Comparison of ENCODE assay signal across 16 cellular contexts in genomic region chr9:106334081-106334480, GRCh38.
DNase-seq lines count a peak whose midpoint lies in the region; ATAC-seq and TF ChIP-seq lines count a peak whose summit lies in the region.
"Had no signal": no experiment of that assay in that cellular context is flagged by ENCODE, and none has a peak within 500 bp of the region (broad histone marks: within the 10 kb centered on the region; RNA-seq: fewer than 3 reads in every experiment).

No MANE protein-coding gene starts in this region.

- H4K20me1 ChIP-seq in neural progenitor cell (ENCODE audit: low read depth): no peaks in the 10 kb centered on the region

- peak overlapping the region; percentile 17 for H3K27ac Mint-ChIP-seq in neural progenitor cell
- H3K27ac Mint-ChIP-seq: CD4-positive, alpha-beta T cell; HFFc6; IgD-negative memory B cell had no signal

- no peak for TF ChIP-seq CTCF in neural progenitor cell (IDR thresholded peaks at IDR 0.05)

- peaks cover 3% of the 10 kb centered on the region for H3K9me3 ChIP-seq in neural progenitor cell (ENCODE audit: low read depth)

- H3K27me3 Mint-ChIP-seq in neural progenitor cell (ENCODE audit: insufficient read depth, low read depth): no peaks in the 10 kb centered on the region
- H3K27me3 Mint-ChIP-seq: CD4-positive, alpha-beta T cell; IgD-negative memory B cell had no signal

- H3K27ac ChIP-seq in neural progenitor cell: peak overlapping the region; percentile 27

- ATAC-seq in GM19395 (IDR thresholded peaks at IDR 0.05; ENCODE audit: unreplicated experiment): no peak

- peaks cover 4% of the 10 kb centered on the region for H3K9me3 Mint-ChIP-seq in neural progenitor cell

- H3K27me3 ChIP-seq in neural progenitor cell: no peaks in the 10 kb centered on the region

- peak; percentile 32 for DNase-seq in D341Med (ENCODE audit: low spot score)
- peak; percentile 23 for DNase-seq in NCI-H2171 (lab: John Stamatoyannopoulos, UW)
- peak; percentile 87 for DNase-seq in NCI-H82 (lab: John Stamatoyannopoulos, UW)
- no peak for DNase-seq in neural progenitor cell (ENCODE audit: low spot score)
- no peak for DNase-seq in NCI-H187 treated with DMSO at 0.1 percent for 48 hours (lab: John Stamatoyannopoulos, UW)
- DNase-seq in KBM-7: no peak
- DNase-seq: ACHN; C1 segment of cervical spinal cord; Calu3; CD4-positive, alpha-beta T cell; DMS79 treated with DMSO at 0.1 percent for 48 hours; EL; HCEC 1CT; HFFc6 had no signal

- no peak overlapping the region for H3K4me3 Mint-ChIP-seq in neural progenitor cell
- H3K4me3 Mint-ChIP-seq: CD4-positive, alpha-beta T cell; HFFc6; IgD-negative memory B cell had no signal

- H3K36me3 ChIP-seq in neural progenitor cell: no peaks in the 10 kb centered on the region

- H3K9ac ChIP-seq in neural progenitor cell: no peak overlapping the region

- peaks cover 26% of the 10 kb centered on the region for H3K4me1 Mint-ChIP-seq in neural progenitor cell
- H3K4me1 Mint-ChIP-seq: IgD-negative memory B cell had no signal

- H3K4me2 ChIP-seq in neural progenitor cell: peak overlapping the region; percentile 64

- H3K36me3 Mint-ChIP-seq in neural progenitor cell: no peaks in the 10 kb centered on the region
- H3K36me3 Mint-ChIP-seq: IgD-negative memory B cell had no signal

- peak overlapping the region; percentile 60 for H2AFZ ChIP-seq in neural progenitor cell (replicated peaks)

- H3K79me2 ChIP-seq in neural progenitor cell (ENCODE audit: low read depth): no peaks in the 10 kb centered on the region

- peaks cover 21% of the 10 kb centered on the region for H3K4me1 ChIP-seq in neural progenitor cell

- no peak overlapping the region for H3K4me3 ChIP-seq in neural progenitor cell

- H3F3A ChIP-seq in neural progenitor cell (ENCODE audit: low read depth): peaks cover 14% of the 10 kb centered on the region

- in situ Hi-C loops in KBM-7 (cut with MboI; ENCODE audit: low pct_unique_long_range_greater_than_20kb, low sequenced_read_pairs): no loop called here

Comparison
In these comparisons a context has a peak if more than half of its experiments do, and no peak if none do; other contexts are left out.
1. DNase-seq: peak in D341Med (single experiment), NCI-H2171 (single experiment) and NCI-H82 (single experiment); none in neural progenitor cell (single experiment), NCI-H187 treated with DMSO at 0.1 percent for 48 hours (single experiment) and KBM-7 (single experiment).